In genomic region chr2:43001787-43002468, GRCh38 we compare ENCODE assay signal across 16 cellular contexts.
"Had no signal": no experiment of that assay in that cellular context is flagged by ENCODE, and none has a peak within 500 bp of the region (broad histone marks: within the 10 kb centered on the region; RNA-seq: fewer than 3 reads in every experiment).

No MANE protein-coding gene starts in this region.

- H3K27me3 ChIP-seq: cardiac muscle cell, pancreas, sigmoid colon had no signal

- H3K4me3 ChIP-seq: cardiac muscle cell, lung, pancreas, sigmoid colon had no signal

- H3K4me1 ChIP-seq: sigmoid colon had no signal

- H3K27ac Mint-ChIP-seq: activated CD4-positive, alpha-beta T cell treated with anti-CD3 and anti-CD28 coated beads, Interleukin-2, amount 10 ng/mL, durations not matched to agents 24 days and 14 days; activated CD8-positive, alpha-beta T cell treated with anti-CD3 and anti-CD28 coated beads, Interleukin-2, amount 10 ng/mL, durations not matched to agents 7 days and 5 days; immature natural killer cell; stimulated activated naive CD8-positive, alpha-beta T cell treated with anti-CD3 and anti-CD28 coated beads, Interleukin-15, amount 100 ng/mL, for 72 hours; T-helper 1 cell treated with Interleukin-12 subunit alpha and Interleukin-12 subunit beta and Interleukin-4 antibody, amounts not matched to agents 30 μg/mL and 1 μg/mL, for 36 hours had no signal

- FAIRE-seq: pancreas had no signal

- H3K4me1 Mint-ChIP-seq: activated CD4-positive, alpha-beta T cell treated with anti-CD3 and anti-CD28 coated beads, Interleukin-2, amount 10 ng/mL, durations not matched to agents 24 days and 14 days; immature natural killer cell; stimulated activated naive CD8-positive, alpha-beta T cell treated with anti-CD3 and anti-CD28 coated beads, Interleukin-15, amount 100 ng/mL, for 72 hours had no signal

- ATAC-seq: activated CD8-positive, alpha-beta T cell treated with anti-CD3 and anti-CD28 coated beads, Interleukin-2, amount 10 ng/mL, durations not matched to agents 7 days and 5 days; left cardiac atrium; pancreas; stimulated activated naive CD8-positive, alpha-beta T cell treated with anti-CD3 and anti-CD28 coated beads, Interleukin-15, amount 100 ng/mL, for 72 hours had no signal

- H3K27me3 Mint-ChIP-seq: stimulated activated naive CD8-positive, alpha-beta T cell treated with anti-CD3 and anti-CD28 coated beads, Interleukin-15, amount 100 ng/mL, for 72 hours had no signal

- H3K9me3 ChIP-seq: pancreas, sigmoid colon had no signal

- H3K27ac ChIP-seq: cardiac muscle cell, pancreas, sigmoid colon had no signal

- DNase-seq: activated CD4-positive, alpha-beta T cell treated with anti-CD3 and anti-CD28 coated beads, Interleukin-2, amount 10 ng/mL, durations not matched to agents 24 days and 14 days; activated CD8-positive, alpha-beta T cell treated with anti-CD3 and anti-CD28 coated beads, Interleukin-2, amount 10 ng/mL, durations not matched to agents 7 days and 5 days; activated naive CD4-positive, alpha-beta T cell; cortex of kidney; effector CD8-positive, alpha-beta T cell; foreskin fibroblast; immature natural killer cell; left cardiac atrium; naive B cell; sigmoid colon; stimulated activated CD4-positive, alpha-beta T cell treated with anti-CD3 and anti-CD28 coated beads, Interleukin-1b, Interleukin-23, amount 100 ng/mL, for 48 hours; stimulated activated naive CD8-positive, alpha-beta T cell treated with anti-CD3 and anti-CD28 coated beads, Interleukin-15, amount 100 ng/mL, for 72 hours had no signal

- H3K4me3 Mint-ChIP-seq: activated CD4-positive, alpha-beta T cell treated with anti-CD3 and anti-CD28 coated beads, Interleukin-2, amount 10 ng/mL, durations not matched to agents 24 days and 14 days; activated CD8-positive, alpha-beta T cell treated with anti-CD3 and anti-CD28 coated beads, Interleukin-2, amount 10 ng/mL, durations not matched to agents 7 days and 5 days; immature natural killer cell; naive B cell; stimulated activated naive CD8-positive, alpha-beta T cell treated with anti-CD3 and anti-CD28 coated beads, Interleukin-15, amount 100 ng/mL, for 72 hours; T-helper 1 cell treated with Interleukin-12 subunit alpha and Interleukin-12 subunit beta and Interleukin-4 antibody, amounts not matched to agents 30 μg/mL and 1 μg/mL, for 36 hours had no signal

- H3K36me3 ChIP-seq: cardiac muscle cell, pancreas, sigmoid colon had no signal

- H3K9me3 Mint-ChIP-seq: activated CD4-positive, alpha-beta T cell treated with anti-CD3 and anti-CD28 coated beads, Interleukin-2, amount 10 ng/mL, durations not matched to agents 24 days and 14 days; immature natural killer cell; stimulated activated naive CD8-positive, alpha-beta T cell treated with anti-CD3 and anti-CD28 coated beads, Interleukin-15, amount 100 ng/mL, for 72 hours; T-helper 1 cell treated with Interleukin-12 subunit alpha and Interleukin-12 subunit beta and Interleukin-4 antibody, amounts not matched to agents 30 μg/mL and 1 μg/mL, for 36 hours had no signal
